1 cellular context compared by ENCODE assay signal in the genomic region with DNA sequence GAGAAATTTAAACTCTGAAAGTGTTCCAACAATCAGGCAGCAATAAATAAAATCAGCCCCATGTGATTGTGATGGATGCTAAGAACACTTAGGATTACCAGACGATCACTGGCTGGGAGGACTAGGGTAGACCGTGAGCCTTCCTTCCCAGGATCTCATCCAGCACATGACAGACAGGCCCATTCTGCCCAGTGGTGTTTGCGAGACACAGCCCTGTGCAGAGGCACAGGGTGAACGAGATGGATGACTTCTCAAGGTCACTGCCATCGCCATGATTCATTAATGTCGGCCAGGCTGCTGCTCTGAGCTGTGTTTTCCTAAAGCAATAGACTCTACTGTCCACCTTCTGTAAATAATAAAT.
TF ChIP-seq lines count a peak whose summit lies in the region.

No MANE protein-coding gene starts in this region.

TF ChIP-seq in GM23338, 12 proteins besides CTCF, POLR2A, EP300 and RAD21 (continued from another document):
- TF ChIP-seq, protein P1, sequence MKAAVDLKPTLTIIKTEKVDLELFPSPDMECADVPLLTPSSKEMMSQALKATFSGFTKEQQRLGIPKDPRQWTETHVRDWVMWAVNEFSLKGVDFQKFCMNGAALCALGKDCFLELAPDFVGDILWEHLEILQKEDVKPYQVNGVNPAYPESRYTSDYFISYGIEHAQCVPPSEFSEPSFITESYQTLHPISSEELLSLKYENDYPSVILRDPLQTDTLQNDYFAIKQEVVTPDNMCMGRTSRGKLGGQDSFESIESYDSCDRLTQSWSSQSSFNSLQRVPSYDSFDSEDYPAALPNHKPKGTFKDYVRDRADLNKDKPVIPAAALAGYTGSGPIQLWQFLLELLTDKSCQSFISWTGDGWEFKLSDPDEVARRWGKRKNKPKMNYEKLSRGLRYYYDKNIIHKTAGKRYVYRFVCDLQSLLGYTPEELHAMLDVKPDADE (IDR thresholded peaks at IDR 0.05) = no peak
- TF ChIP-seq CREB1 (CRISPR knock-in tag; IDR thresholded peaks at IDR 0.05; ENCODE audit: low read depth) = no peak
- TF ChIP-seq NANOG (IDR thresholded peaks at IDR 0.05; ENCODE audit: borderline replicate concordance) = no peak
- TF ChIP-seq EZH2phosphoT487 (IDR thresholded peaks at IDR 0.05; ENCODE audit: unreplicated experiment) = no peak
